In the genomic region with DNA sequence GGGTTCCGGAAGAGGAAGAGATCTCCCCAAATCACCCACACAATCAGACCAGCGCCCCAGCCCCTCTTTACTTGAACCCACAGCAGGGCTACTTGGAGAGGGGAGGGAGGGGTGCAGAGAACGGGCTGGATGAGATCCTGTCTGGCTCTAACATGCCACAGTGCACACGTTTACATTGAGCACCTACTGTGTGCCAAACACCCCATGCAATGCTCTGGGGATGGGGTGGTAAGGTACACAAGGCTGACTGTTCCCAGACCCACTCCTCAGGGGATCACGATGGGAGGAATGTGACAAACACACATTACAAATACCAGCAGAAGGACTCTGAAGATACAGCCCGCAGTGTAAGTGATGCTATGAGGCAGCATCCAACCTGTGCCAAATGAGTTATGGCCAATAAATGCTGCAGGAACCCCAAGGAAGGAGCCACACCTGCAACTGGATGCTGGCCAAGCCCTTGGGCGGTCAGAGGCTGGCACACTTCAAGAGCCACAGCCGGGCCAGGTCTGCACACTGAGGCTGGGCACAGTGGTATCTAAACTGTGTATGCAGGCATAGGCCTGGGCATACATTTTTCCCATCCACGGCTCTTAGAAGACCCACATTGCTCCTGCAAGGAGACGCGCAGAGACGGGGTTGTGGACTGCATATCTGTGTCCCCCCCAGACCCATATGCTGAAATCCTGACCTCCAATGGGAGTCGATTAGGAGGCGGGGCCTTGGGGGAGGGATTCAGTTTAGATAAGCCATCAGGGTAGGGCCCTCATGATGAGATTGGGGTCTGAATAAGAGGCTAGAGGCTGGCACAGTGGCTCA, we compare ENCODE assay signal across 11 cellular contexts. TPM values are rescaled to one million over a fixed set of nuclear protein-coding genes. Genes with fewer than 3 reads are reported as not detected.
DNase-seq lines count a peak whose midpoint lies in the region; ATAC-seq and TF ChIP-seq lines count a peak whose summit lies in the region.
"Had no signal": no experiment of that assay in that cellular context is flagged by ENCODE, and none has a peak within 500 bp of the region (broad histone marks: within the 10 kb centered on the region; RNA-seq: fewer than 3 reads in every experiment).

No MANE protein-coding gene starts in this region.

- peaks cover 74% of the 10 kb centered on the region for H3K4me1 Mint-ChIP-seq in activated T-helper 1 cell treated with anti-CD3 and anti-CD28 coated beads, Interleukin-12 subunit alpha, Interleukin-12 subunit beta, Interleukin-2, Interleukin-4 antibody, amounts not matched to agents 30 ng/mL and 10 ng/mL and 1 ng/mL, durations not matched to agents 14 hours and 24 hours and 36 hours (ENCODE audit: low read depth)
- H3K4me1 Mint-ChIP-seq in type B pancreatic cell (ENCODE audit: unreplicated experiment) = peaks cover 9% of the 10 kb centered on the region

- no peak overlapping the region for H3K4me3 ChIP-seq in heart right ventricle
- H3K4me3 ChIP-seq: BLaER1, HAP-1 had no signal

- H3K27me3 Mint-ChIP-seq in activated T-helper 1 cell treated with anti-CD3 and anti-CD28 coated beads, Interleukin-12 subunit alpha, Interleukin-12 subunit beta, Interleukin-2, Interleukin-4 antibody, amounts not matched to agents 30 ng/mL and 10 ng/mL and 1 ng/mL, durations not matched to agents 14 hours and 24 hours and 36 hours (ENCODE audit: insufficient read depth) = no peaks in the 10 kb centered on the region
- peaks cover 40% of the 10 kb centered on the region for H3K27me3 Mint-ChIP-seq in type B pancreatic cell

- TF ChIP-seq POLR2A in GM18505 (IDR thresholded peaks at IDR 0.05; ENCODE audit: borderline replicate concordance, extremely low read depth, insufficient read depth, insufficient read length) = no peak

- H3K36me3 Mint-ChIP-seq in activated T-helper 1 cell treated with anti-CD3 and anti-CD28 coated beads, Interleukin-12 subunit alpha, Interleukin-12 subunit beta, Interleukin-2, Interleukin-4 antibody, amounts not matched to agents 30 ng/mL and 10 ng/mL and 1 ng/mL, durations not matched to agents 14 hours and 24 hours and 36 hours (ENCODE audit: low read depth) = peaks cover 24% of the 10 kb centered on the region
- H3K36me3 Mint-ChIP-seq in type B pancreatic cell = peaks cover 4% of the 10 kb centered on the region

- ATAC-seq in heart right ventricle (no peak), GM18505 (IDR thresholded peaks at IDR 0.05; ENCODE audit: unreplicated experiment) (no peak)

- intact Hi-C loops in cardiac septum (cut with DNase I) (no loop called here), heart right ventricle (cut with DNase I) (no loop called here)
- intact Hi-C loops in activated T-helper 1 cell treated with anti-CD3 and anti-CD28 coated beads, Interleukin-12 subunit alpha, Interleukin-12 subunit beta, Interleukin-2, Interleukin-4 antibody, amounts not matched to agents 30 ng/mL and 10 ng/mL and 1 ng/mL, durations not matched to agents 14 hours and 24 hours and 36 hours (cut with micrococcal nuclease) = loop anchor here (10.0 kb wide), 3 partner anchors 307 to 1083 kb away; a partner anchor contains a TSS

- TF ChIP-seq CTCF in heart right ventricle (IDR thresholded peaks at IDR 0.05) (no peak), type B pancreatic cell (conservative IDR thresholded peaks at IDR 0.05) (no peak)

- DNase-seq in cardiac septum (ENCODE audit: low spot score) = peak; percentile 68
- DNase-seq in heart right ventricle = no peak
- no peak for DNase-seq in activated T-helper 1 cell treated with anti-CD3 and anti-CD28 coated beads, Interleukin-12 subunit alpha, Interleukin-12 subunit beta, Interleukin-2, Interleukin-4 antibody, amounts not matched to agents 30 ng/mL and 10 ng/mL and 1 ng/mL, durations not matched to agents 14 hours and 24 hours and 36 hours (ENCODE audit: low spot score)
- DNase-seq in kidney tubule cell (ENCODE audit: low spot score) = peak; percentile 50
- DNase-seq in type B pancreatic cell (ENCODE audit: extremely low spot score, unreplicated experiment) = no peak
- DNase-seq in glomerular visceral epithelial cell (ENCODE audit: extremely low spot score) = no peak
- DNase-seq in ureter (ENCODE audit: low spot score) = no peak
- DNase-seq: anterior cingulate cortex had no signal

- H3K4me3 Mint-ChIP-seq in activated T-helper 1 cell treated with anti-CD3 and anti-CD28 coated beads, Interleukin-12 subunit alpha, Interleukin-12 subunit beta, Interleukin-2, Interleukin-4 antibody, amounts not matched to agents 30 ng/mL and 10 ng/mL and 1 ng/mL, durations not matched to agents 14 hours and 24 hours and 36 hours = no peak overlapping the region
- no peak overlapping the region for H3K4me3 Mint-ChIP-seq in type B pancreatic cell

- no peaks in the 10 kb centered on the region for H3K9me3 Mint-ChIP-seq in activated T-helper 1 cell treated with anti-CD3 and anti-CD28 coated beads, Interleukin-12 subunit alpha, Interleukin-12 subunit beta, Interleukin-2, Interleukin-4 antibody, amounts not matched to agents 30 ng/mL and 10 ng/mL and 1 ng/mL, durations not matched to agents 14 hours and 24 hours and 36 hours
- no peaks in the 10 kb centered on the region for H3K9me3 Mint-ChIP-seq in type B pancreatic cell

- peak overlapping the region; percentile 31 for H3K27ac Mint-ChIP-seq in activated T-helper 1 cell treated with anti-CD3 and anti-CD28 coated beads, Interleukin-12 subunit alpha, Interleukin-12 subunit beta, Interleukin-2, Interleukin-4 antibody, amounts not matched to agents 30 ng/mL and 10 ng/mL and 1 ng/mL, durations not matched to agents 14 hours and 24 hours and 36 hours
- peak overlapping the region; percentile 60 for H3K27ac Mint-ChIP-seq in type B pancreatic cell

- no peaks in the 10 kb centered on the region for H3K36me3 ChIP-seq in heart right ventricle
- H3K36me3 ChIP-seq: BLaER1, HAP-1 had no signal

- no peaks in the 10 kb centered on the region for H3K9me3 ChIP-seq in heart right ventricle
- H3K9me3 ChIP-seq: BLaER1, HAP-1 had no signal

- H3K27me3 ChIP-seq in heart right ventricle = peaks cover 0 to 9% (median 0%) of the 10 kb centered on the region in 7 donors

- no peak overlapping the region for H3K27ac ChIP-seq in heart right ventricle
- H3K27ac ChIP-seq: BLaER1 had no signal

- H3K4me1 ChIP-seq in heart right ventricle = peaks cover 0 to 14% (median 11%) of the 10 kb centered on the region in 9 donors
- H3K4me1 ChIP-seq: HAP-1 had no signal

- 82 to 85% methylated on average over 14 of the region's 14 CpGs for WGBS in heart right ventricle, 2 donors

RNA-seq across cellular contexts. Expression of a gene that starts 6.4 kb away (rescaled TPM):
- total RNA-seq in cardiac septum = 7.5 TPM
- 10 to 100 TPM in 2 of 10 donors, 1 to 10 TPM in 8; 3.5 to 12.8 (median 6.4) TPM for total RNA-seq in heart right ventricle
- 10 to 100 TPM in 1 of 2 donors, 1 to 10 TPM in 1; 6.7 to 13.4 TPM for polyA plus RNA-seq in heart right ventricle
- total RNA-seq in activated T-helper 1 cell treated with anti-CD3 and anti-CD28 coated beads, Interleukin-12 subunit alpha, Interleukin-12 subunit beta, Interleukin-2, Interleukin-4 antibody, amounts not matched to agents 30 ng/mL and 10 ng/mL and 1 ng/mL, durations not matched to agents 14 hours and 24 hours and 36 hours = 139 and 142 TPM in 2 replicates
- total RNA-seq in type B pancreatic cell (ENCODE audit: low replicate concordance) = 13.8 TPM in 2 replicates
- 7.4 TPM for total RNA-seq in ureter

Comparison
In these comparisons a context has a peak if more than half of its experiments do, and no peak if none do; other contexts are left out.
1. DNase-seq: peak in cardiac septum (single experiment) and kidney tubule cell (single experiment); none in heart right ventricle (0 of 2), activated T-helper 1 cell treated with anti-CD3 and anti-CD28 coated beads, Interleukin-12 subunit alpha, Interleukin-12 subunit beta, Interleukin-2, Interleukin-4 antibody, amounts not matched to agents 30 ng/mL and 10 ng/mL and 1 ng/mL, durations not matched to agents 14 hours and 24 hours and 36 hours (single experiment), type B pancreatic cell (single experiment), glomerular visceral epithelial cell (single experiment) and ureter (single experiment).